In the genomic region with DNA sequence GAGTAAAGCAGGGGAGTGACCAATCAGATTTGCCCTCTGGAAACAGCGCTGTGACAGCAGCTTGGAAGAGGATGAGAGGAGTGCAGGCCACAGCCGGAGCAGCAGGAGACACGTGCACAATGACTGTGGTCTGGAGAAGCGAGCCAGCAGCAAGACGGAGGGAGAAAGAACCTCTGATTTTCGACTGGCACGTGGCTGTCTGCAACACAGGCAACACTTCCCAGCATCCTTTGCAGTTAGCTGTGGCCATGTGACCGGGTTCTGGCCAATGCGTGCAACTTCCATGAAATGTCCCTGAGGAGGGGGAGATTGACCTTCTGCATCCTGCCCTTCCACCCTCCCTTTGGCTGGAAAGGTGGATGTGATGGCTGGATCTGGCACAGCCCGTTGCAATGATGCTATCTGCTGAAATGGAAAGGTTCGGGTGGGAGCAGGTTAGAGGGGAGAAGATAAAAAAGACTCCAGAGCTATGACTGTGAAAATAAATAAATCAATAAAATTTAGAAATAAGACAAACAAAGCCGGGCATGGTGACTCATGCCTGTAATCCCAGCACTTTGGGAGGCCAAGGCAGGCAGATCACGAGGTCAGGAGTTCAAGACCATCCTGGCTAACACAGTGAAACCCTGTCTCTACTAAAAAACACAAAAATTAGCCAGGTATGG, we compare ENCODE assay signal across 3 cellular contexts.
TF ChIP-seq lines count a peak whose summit lies in the region.

No MANE protein-coding gene starts in this region.

TF ChIP-seq in A549, 52 proteins besides CTCF, POLR2A, EP300 and RAD21:
- no peak for TF ChIP-seq HOXB5 (CRISPR knock-in tag; IDR thresholded peaks at IDR 0.05)
- TF ChIP-seq USF2 (IDR thresholded peaks at IDR 0.05), result peak; percentile 35; the same call in 1 of the 2 replicates

TF ChIP-seq in IMR-90, 13 proteins besides CTCF, POLR2A, EP300 and RAD21:
- TF ChIP-seq USF2 (IDR thresholded peaks at IDR 0.05; ENCODE audit: low read depth, low read length) (peak; percentile 63; the same call in 1 of the 2 replicates), SMC3 (IDR thresholded peaks at IDR 0.05; ENCODE audit: low read depth, low read length) (no peak)

TF ChIP-seq in K562, 482 proteins besides CTCF, POLR2A, EP300 and RAD21:
- TF ChIP-seq ZNF592 (IDR thresholded peaks at IDR 0.05) (peak; percentile 67), ZNF143 (CRISPR knock-in tag; IDR thresholded peaks at IDR 0.05) (peak; percentile 54; the same call in 1 of the 2 replicates), RBFOX2 (IDR thresholded peaks at IDR 0.05; ENCODE audit: low read depth, low read length) (0 out of 2 replicates have a peak, but pooled peaks have one; percentile 21), USF2 (CRISPR knock-in tag; IDR thresholded peaks at IDR 0.05) (peak; percentile 75), RCOR1 (IDR thresholded peaks at IDR 0.05; ENCODE audit: borderline replicate concordance in 1 of 2, low read depth in 2 of 2, low read length in 2 of 2) (no peak), ZNF23 (CRISPR knock-in tag; IDR thresholded peaks at IDR 0.05) (no peak)
- TF ChIP-seq, protein P1, sequence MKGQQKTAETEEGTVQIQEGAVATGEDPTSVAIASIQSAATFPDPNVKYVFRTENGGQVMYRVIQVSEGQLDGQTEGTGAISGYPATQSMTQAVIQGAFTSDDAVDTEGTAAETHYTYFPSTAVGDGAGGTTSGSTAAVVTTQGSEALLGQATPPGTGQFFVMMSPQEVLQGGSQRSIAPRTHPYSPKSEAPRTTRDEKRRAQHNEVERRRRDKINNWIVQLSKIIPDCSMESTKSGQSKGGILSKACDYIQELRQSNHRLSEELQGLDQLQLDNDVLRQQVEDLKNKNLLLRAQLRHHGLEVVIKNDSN (CRISPR knock-in tag; IDR thresholded peaks at IDR 0.05), result peak; percentile 74
